ENCODE assay signal across 8 cellular contexts in genomic region chr22:41092023-41092817, GRCh38. TPM values are rescaled to one million over a fixed set of nuclear protein-coding genes. Genes with fewer than 3 reads are reported as not detected.
DNase-seq lines count a peak whose midpoint lies in the region; ATAC-seq lines count a peak whose summit lies in the region.

TSS of gene EP300 (plus strand) at chr22:41092592. CDS start at chr22:41093005, 413 bp downstream.

- H3K27me3 ChIP-seq in right cardiac atrium (ENCODE audit: control insufficient read depth, insufficient read depth) (no peaks in the 10 kb centered on the region), aorta (ENCODE audit: control insufficient read depth in 1 of 2, insufficient read depth in 2 of 2, low read length in 1 of 2) (no peaks in the 10 kb centered on the region)

- H3K9me3 ChIP-seq in right cardiac atrium (ENCODE audit: control insufficient read depth, low read length) (no peaks in the 10 kb centered on the region), aorta (ENCODE audit: control insufficient read depth, low read length) (no peaks in the 10 kb centered on the region)

- no peaks in the 10 kb centered on the region for H3K4me1 ChIP-seq in right cardiac atrium (ENCODE audit: control insufficient read depth, insufficient read depth, low read length)
- H3K4me1 ChIP-seq in aorta (ENCODE audit: control insufficient read depth in 1 of 2, insufficient read depth in 2 of 2, low read length in 2 of 2), result peaks cover 0 to 3% of the 10 kb centered on the region in 2 donors

- H3K4me3 ChIP-seq in GM08714 (ENCODE audit: low read length), result peak within 1 kb of the TSS; percentile 92
- H3K4me3 ChIP-seq in right cardiac atrium (ENCODE audit: low read length), result peak within 1 kb of the TSS; percentile 92
- peak within 1 kb of the TSS; percentile 98 to 100 for H3K4me3 ChIP-seq in aorta (ENCODE audit: low read length in 2 of 2)

- ATAC-seq in GM21825 (IDR thresholded peaks at IDR 0.05; ENCODE audit: unreplicated experiment) (peak; percentile 40), right cardiac atrium (peak; percentile 52 to 59), aorta (ENCODE audit: low FRiP score) (peak; percentile 76)

- no peaks in the 10 kb centered on the region for H3K36me3 ChIP-seq in aorta (ENCODE audit: control insufficient read depth in 1 of 2, insufficient read depth in 2 of 2, low read length in 1 of 2)

- intact Hi-C loops in T-helper 2 cell treated with Interferon-gamma antibody and Interleukin-4, amounts not matched to agents 100 ng/mL and 5 ng/mL, for 36 hours (cut with micrococcal nuclease), result loop anchor here (5.0 kb wide), 2 partner anchors 40 to 275 kb away; partner anchors contain the start of gene SLC25A17
- intact Hi-C loops in right cardiac atrium (cut with DNase I), result loop anchor here in 2 of 4 donors (5.0 to 10.0 kb wide), 2 partner anchors 137 to 140 kb away; partner anchors contain the start of gene RBX1 (in 2 of the 2)
- intact Hi-C loops in aorta (cut with DNase I), result loop anchor here in 1 of 2 donors (10.0 kb wide), 1 partner anchor 103 kb away; no protein-coding TSS in a partner anchor

- peak; percentile 75 for DNase-seq in LHCN-M2 (ENCODE audit: low read depth)
- peak in 53 of 58 donors; percentile 25 to 80 (median 66) for DNase-seq in anterior cingulate cortex (lab: John Stamatoyannopoulos, UW)
- peak; percentile 85 to 94 (median 94) for DNase-seq in right cardiac atrium
- peak; percentile 39 for DNase-seq in renal cortical epithelial cell (ENCODE audit: low read depth)
- DNase-seq in aorta, result peak; percentile 92 to 93

- H3K27ac ChIP-seq in right cardiac atrium (ENCODE audit: low read length) (peak within 1 kb of the TSS; percentile 85), aorta (ENCODE audit: low read depth in 1 of 2, low read length in 2 of 2) (peak within 1 kb of the TSS; percentile 98 to 99)

- WGBS in right cardiac atrium, result under 1% methylated on average over 107 of the region's 112 CpGs
- 0 to 1% methylated on average over 73 to 112 of the region's 112 CpGs for WGBS in aorta, 2 donors

RNA-seq across cellular contexts. Expression of gene EP300, which starts in this region (rescaled TPM):
- total RNA-seq in LHCN-M2 (2014; rRNA removed) (17.2 and 24.0 TPM in 2 replicates), right cardiac atrium (10 to 100 TPM; 25.6 to 38.0 (median 35.5) TPM), renal cortical epithelial cell (15.5 and 168 TPM in 2 replicates), aorta (10 to 100 TPM; 55.6 to 89.5 TPM)
- polyA plus RNA-seq in LHCN-M2 (2012), result 11.1 TPM
- 76.8 and 87.2 TPM in 2 replicates for total RNA-seq in T-helper 2 cell treated with Interferon-gamma antibody and Interleukin-4, amounts not matched to agents 100 ng/mL and 5 ng/mL, for 36 hours
- polyA plus RNA-seq in right cardiac atrium (13.2 TPM), aorta (10 to 100 TPM in 1 of 2 donors, 1 to 10 TPM in 1; 4.9 to 18.0 TPM)

Comparison
In these comparisons a context has a peak if more than half of its experiments do, and no peak if none do; other contexts are left out.
1. Peak in every context shown above with its lines: DNase-seq, ATAC-seq, H3K4me3 ChIP-seq and H3K27ac ChIP-seq.
2. DNase-seq: peak in every context shown above with its lines; median percentile 94 in right cardiac atrium; 92 in aorta; 75 in LHCN-M2; 66 in anterior cingulate cortex; 39 in renal cortical epithelial cell.